Comparison of ENCODE assay signal across 7 cellular contexts in genomic region chr7:141550694-141551079, GRCh38. TPM values are rescaled to one million over a fixed set of nuclear protein-coding genes. Genes with fewer than 3 reads are reported as not detected.
A peak's percentile ranks its signal among the peaks of the same experiment; 100 is the strongest.
DNase-seq lines count a peak whose midpoint lies in the region; ATAC-seq and TF ChIP-seq lines count a peak whose summit lies in the region.

No MANE protein-coding gene starts in this region.

- peaks cover 0 to 27% (median 14%) of the 10 kb centered on the region in 12 donors for H3K4me1 ChIP-seq in heart left ventricle

- ATAC-seq in GM18498 (IDR thresholded peaks at IDR 0.05; ENCODE audit: unreplicated experiment) = peak; percentile 7
- peak; percentile 3 for ATAC-seq in HG03280 (IDR thresholded peaks at IDR 0.05; ENCODE audit: unreplicated experiment)
- peak; percentile 12 to 49 (median 38) for ATAC-seq in heart left ventricle
- no peak for ATAC-seq in HG03108 (IDR thresholded peaks at IDR 0.05; ENCODE audit: unreplicated experiment)

- intact Hi-C loops in activated naive CD4-positive, alpha-beta T cell treated with anti-CD3 and anti-CD28 coated beads for 36 hours (cut with micrococcal nuclease) = loop anchor here (1.0 to 10.0 kb wide), 6 partner anchors 150 to 1254 kb away; partner anchors contain the start of genes MRPS33 and SSBP1
- intact Hi-C loops in heart left ventricle (cut with DNase I) = loop anchor here in 4 of 10 donors (5.0 to 10.0 kb wide), 3 partner anchors 92 to 187 kb away; partner anchors contain the start of gene SSBP1 (in 1 of the 4)

- H3K36me3 Mint-ChIP-seq in activated naive CD4-positive, alpha-beta T cell treated with anti-CD3 and anti-CD28 coated beads for 36 hours (ENCODE audit: low read depth) = peaks cover 15% of the 10 kb centered on the region

- H3K36me3 ChIP-seq in heart left ventricle = peaks cover 0 to 8% (median 3%) of the 10 kb centered on the region in 9 donors

- peaks cover 31% of the 10 kb centered on the region for H3K4me1 Mint-ChIP-seq in activated naive CD4-positive, alpha-beta T cell treated with anti-CD3 and anti-CD28 coated beads for 36 hours (ENCODE audit: low read depth)

- peak overlapping the region; percentile 85 for H3K27ac Mint-ChIP-seq in activated naive CD4-positive, alpha-beta T cell treated with anti-CD3 and anti-CD28 coated beads for 36 hours

- H3K27me3 ChIP-seq in heart left ventricle = no peaks in the 10 kb centered on the region

- TF ChIP-seq POLR2A in heart left ventricle (IDR thresholded peaks at IDR 0.05) = no peak

- H3K4me3 ChIP-seq in heart left ventricle = peak overlapping the region; percentile 47 to 99 (median 94)
- peak overlapping the region; percentile 73 for H3K4me3 ChIP-seq in retinal pigment epithelial cell (ENCODE audit: low read length)

- H3K27me3 Mint-ChIP-seq in activated naive CD4-positive, alpha-beta T cell treated with anti-CD3 and anti-CD28 coated beads for 36 hours (ENCODE audit: low read depth) = no peaks in the 10 kb centered on the region

- no peaks in the 10 kb centered on the region for H3K9me3 Mint-ChIP-seq in activated naive CD4-positive, alpha-beta T cell treated with anti-CD3 and anti-CD28 coated beads for 36 hours

- 14 to 23% (median 17%) methylated on average over 13 of the region's 13 CpGs for WGBS in heart left ventricle, 4 donors

- peak overlapping the region; percentile 86 for H3K4me3 Mint-ChIP-seq in activated naive CD4-positive, alpha-beta T cell treated with anti-CD3 and anti-CD28 coated beads for 36 hours

- CTCF ChIA-PET in activated naive CD4-positive, alpha-beta T cell treated with anti-CD3 and anti-CD28 coated beads for 36 hours (lab: Charles Lee) = interaction anchor here (0.7 to 1.6 kb wide), 3 partner anchors 17 to 186 kb away, joined by 3 to 5 read pairs (median 5); no protein-coding TSS in a partner anchor

- no peak for DNase-seq in activated naive CD4-positive, alpha-beta T cell treated with anti-CD3 and anti-CD28 coated beads for 36 hours
- peak in 3 of 5 donors; percentile 9 to 47 (median 33) for DNase-seq in heart left ventricle
- no peak for DNase-seq in retinal pigment epithelial cell (ENCODE audit: low read depth)
- DNase-seq in stimulated activated CD4-positive, alpha-beta T cell treated with anti-CD3 and anti-CD28 coated beads, Interleukin-4, amount 100 ng/mL, for 4 hours = no peak

- TF ChIP-seq CTCF in heart left ventricle (IDR thresholded peaks at IDR 0.05) = no peak
- TF ChIP-seq CTCF in retinal pigment epithelial cell (conservative IDR thresholded peaks at IDR 0.05; ENCODE audit: low read depth, low read length) = no peak

- H3K9me3 ChIP-seq in heart left ventricle = no peaks in the 10 kb centered on the region

- peak overlapping the region in 11 of 12 donors; percentile 30 to 87 (median 78) for H3K27ac ChIP-seq in heart left ventricle

RNA-seq across cellular contexts. Expression of gene AGK, which starts 0.5 kb away (rescaled TPM):
- total RNA-seq in activated naive CD4-positive, alpha-beta T cell treated with anti-CD3 and anti-CD28 coated beads for 36 hours = 10 to 100 TPM; 35.8 to 37.9 TPM
- 10 to 100 TPM; 30.6 to 49.8 (median 41.3) TPM for total RNA-seq in heart left ventricle
- polyA plus RNA-seq in heart left ventricle = 10 to 100 TPM; 21.4 to 28.2 TPM

Comparison
In these comparisons a context has a peak if more than half of its experiments do, and no peak if none do; other contexts are left out.
1. DNase-seq: peak in heart left ventricle (3 of 5); none in activated naive CD4-positive, alpha-beta T cell treated with anti-CD3 and anti-CD28 coated beads for 36 hours (single experiment), retinal pigment epithelial cell (single experiment) and stimulated activated CD4-positive, alpha-beta T cell treated with anti-CD3 and anti-CD28 coated beads, Interleukin-4, amount 100 ng/mL, for 4 hours (0 of 2).